In genomic region chr2:218031771-218032257, GRCh38 we compare ENCODE assay signal across 23 cellular contexts. TPM values are rescaled to one million over a fixed set of nuclear protein-coding genes. Genes with fewer than 3 reads are reported as not detected.
DNase-seq lines count a peak whose midpoint lies in the region; ATAC-seq and TF ChIP-seq lines count a peak whose summit lies in the region.
"Had no signal": no experiment of that assay in that cellular context is flagged by ENCODE, and none has a peak within 500 bp of the region (broad histone marks: within the 10 kb centered on the region; RNA-seq: fewer than 3 reads in every experiment).

No MANE protein-coding gene starts in this region.

- TF ChIP-seq POLR2A in thyroid gland (IDR thresholded peaks at IDR 0.05), result no peak

- H3K36me3 ChIP-seq in thyroid gland, result no peaks in the 10 kb centered on the region
- H3K36me3 ChIP-seq: right lobe of liver, SJCRH30 had no signal

- peaks cover 25 to 45% of the 10 kb centered on the region in 2 donors for H3K4me1 ChIP-seq in thyroid gland
- H3K4me1 ChIP-seq: SJCRH30 had no signal

- peak; percentile 56 for DNase-seq in cardiac septum (ENCODE audit: low spot score)
- no peak for DNase-seq in left cardiac atrium
- peak; percentile 45 for DNase-seq in activated CD8-positive, alpha-beta memory T cell treated with anti-CD3 and anti-CD28 coated beads, Interleukin-2, amount 50 U/mL, for 48 hours
- peak; percentile 5 for DNase-seq in iPS-NIHi11 (ENCODE audit: low spot score)
- peak; percentile 61 to 67 for DNase-seq in thyroid gland
- DNase-seq in NCI-H1105 (lab: John Stamatoyannopoulos, UW), result no peak
- DNase-seq in HCEC 1CT, result no peak
- DNase-seq: activated CD4-positive, alpha-beta T cell treated with anti-CD3 and anti-CD28 coated beads, Interleukin-2, amount 10 ng/mL, durations not matched to agents 24 days and 14 days; activated T-cell treated with anti-CD3 and anti-CD28 coated beads for 4 hours; CD4-positive, CD25-positive, alpha-beta regulatory T cell; DMS153; effector memory CD8-positive, alpha-beta T cell; KG1; NCI-H1930; NCI-H2227 treated with DMSO at 0.1 percent for 48 hours; substantia nigra had no signal

- no peaks in the 10 kb centered on the region for H3K27me3 ChIP-seq in thyroid gland
- H3K27me3 ChIP-seq: right lobe of liver had no signal

- H3K9me3 ChIP-seq in thyroid gland, result no peaks in the 10 kb centered on the region
- H3K9me3 ChIP-seq: right lobe of liver, SJCRH30 had no signal

- no peak overlapping the region for H3K4me3 ChIP-seq in thyroid gland (replicated peaks in 1 of 3)
- H3K4me3 ChIP-seq: right lobe of liver, SJCRH30 had no signal

- ATAC-seq in left cardiac atrium (no peak), GM19395 (IDR thresholded peaks at IDR 0.05; ENCODE audit: unreplicated experiment) (no peak)
- ATAC-seq: effector memory CD8-positive, alpha-beta T cell; HCT116; right lobe of liver had no signal

- H3K27ac ChIP-seq in thyroid gland, result no peak overlapping the region
- H3K27ac ChIP-seq: right lobe of liver, SJCRH30 had no signal

- 36 to 44% methylated on average over 7 of the region's 7 CpGs for WGBS in thyroid gland, 2 donors

- TF ChIP-seq CTCF in thyroid gland (IDR thresholded peaks at IDR 0.05), result no peak

- intact Hi-C loops in cardiac septum (cut with DNase I) (loop anchor here (2.0 kb wide), 1 partner anchor 243 kb away; no protein-coding TSS in a partner anchor), left cardiac atrium (cut with DNase I) (loop anchor here in 1 of 2 donors (5.0 kb wide), 1 partner anchor 40 kb away; no protein-coding TSS in a partner anchor), thyroid gland (cut with DNase I) (loop anchor here (5.0 kb wide), 1 partner anchor 40 kb away; no protein-coding TSS in a partner anchor)

RNA-seq across cellular contexts. Expression of gene TNS1, which starts 29.0 kb away (rescaled TPM):
- total RNA-seq in cardiac septum (870 TPM), left cardiac atrium (100 to 1,000 TPM; 436 to 508 TPM), thyroid gland (100 to 1,000 TPM; 169 to 316 (median 229) TPM)
- total RNA-seq: OCI-LY7 had no signal

RNA-seq across cellular contexts. Expression of gene RUFY4, which starts 37.2 kb away (rescaled TPM):
- not detected for total RNA-seq in cardiac septum
- total RNA-seq in left cardiac atrium, result not detected
- total RNA-seq in thyroid gland, result not detected
- total RNA-seq: HT-29, lung microvascular endothelial cell, OCI-LY7, SJCRH30 had no signal

Comparison
In these comparisons a context has a peak if more than half of its experiments do, and no peak if none do; other contexts are left out.
1. DNase-seq: peak in cardiac septum (single experiment), activated CD8-positive, alpha-beta memory T cell treated with anti-CD3 and anti-CD28 coated beads, Interleukin-2, amount 50 U/mL, for 48 hours (single experiment), iPS-NIHi11 (single experiment) and thyroid gland (2 of 2); none in left cardiac atrium (single experiment), NCI-H1105 (single experiment) and HCEC 1CT (single experiment).